13 cellular contexts compared by ENCODE assay signal in genomic region chr14:88791252-88791621, GRCh38. TPM values are rescaled to one million over a fixed set of nuclear protein-coding genes. Genes with fewer than 3 reads are reported as not detected.
A peak's percentile ranks its signal among the peaks of the same experiment; 100 is the strongest.
DNase-seq lines count a peak whose midpoint lies in the region; TF ChIP-seq lines count a peak whose summit lies in the region.
"Had no signal": no experiment of that assay in that cellular context is flagged by ENCODE, and none has a peak within 500 bp of the region (broad histone marks: within the 10 kb centered on the region; RNA-seq: fewer than 3 reads in every experiment).

No MANE protein-coding gene starts in this region.

- intact Hi-C loops in mammary epithelial cell (cut with micrococcal nuclease): loop anchor here (5.0 kb wide), 1 partner anchor 206 kb away; no protein-coding TSS in a partner anchor

- peak; percentile 12 for DNase-seq in NCI-H345 (lab: John Stamatoyannopoulos, UW)
- no peak for DNase-seq in NCI-H345 treated with DMSO at 0.1 percent for 48 hours (lab: John Stamatoyannopoulos, UW; ENCODE audit: unreplicated experiment)
- DNase-seq in mammary epithelial cell: no peak
- DNase-seq in neural crest cell (ENCODE audit: low read depth, low spot score): no peak
- no peak for DNase-seq in mesenchymal stem cell
- DNase-seq in NOMO-1 treated with dmso at 0.1 percent for 144 hours (lab: John Stamatoyannopoulos, UW; ENCODE audit: unreplicated experiment): no peak
- no peak for DNase-seq in GM19240 (ENCODE audit: insufficient read length, low spot score)
- DNase-seq: 8988T; effector CD8-positive, alpha-beta T cell; left ventricle myocardium inferior; RPMI8226 had no signal

- no peak overlapping the region for H3K4ac ChIP-seq in mesenchymal stem cell (ENCODE audit: low read depth in 1 of 2, low read length in 2 of 2)

- H3K27me3 ChIP-seq in HUES64 (ENCODE audit: insufficient read depth, low read length): peaks cover 71% of the 10 kb centered on the region
- H3K27me3 ChIP-seq in mammary epithelial cell (ENCODE audit: insufficient read depth, low read length): no peaks in the 10 kb centered on the region
- H3K27me3 ChIP-seq in mesenchymal stem cell (ENCODE audit: control insufficient read depth in 1 of 2, insufficient read depth in 1 of 2, low read length in 2 of 2): peaks cover 18 to 42% of the 10 kb centered on the region in 2 experiments

- H2AFZ ChIP-seq in mammary epithelial cell (ENCODE audit: low read depth, low read length) (no peak overlapping the region), mesenchymal stem cell (ENCODE audit: low read depth, low read length) (no peak overlapping the region)

- H2BK12ac ChIP-seq in mesenchymal stem cell (ENCODE audit: low read length in 2 of 2): no peak overlapping the region

- H3K27me3 Mint-ChIP-seq in neural crest cell (ENCODE audit: low read depth): peaks cover 71% of the 10 kb centered on the region

- H3K4me3 Mint-ChIP-seq in neural crest cell: peak overlapping the region; percentile 87

- no peaks in the 10 kb centered on the region for H3K36me3 Mint-ChIP-seq in neural crest cell (ENCODE audit: low read depth)

- no peak for TF ChIP-seq CTCF in mammary epithelial cell (conservative IDR thresholded peaks at IDR 0.05 in 1 of 2, IDR thresholded peaks at IDR 0.05 in 1 of 2; ENCODE audit: extremely low read depth in 1 of 2, insufficient read depth in 1 of 2, low read depth in 1 of 2, low read length in 2 of 2)
- TF ChIP-seq CTCF in neural crest cell (conservative IDR thresholded peaks at IDR 0.05): no peak

- H3K27ac ChIP-seq in HUES64 (ENCODE audit: low read depth, low read length) (no peak overlapping the region), mammary epithelial cell (ENCODE audit: insufficient read depth, low read depth, low read length) (no peak overlapping the region), mesenchymal stem cell (ENCODE audit: low read length, poor library complexity, severe bottlenecking) (no peak overlapping the region)
- H3K27ac ChIP-seq: left ventricle myocardium inferior had no signal

- in situ Hi-C loops in mammary epithelial cell (cut with MboI; ENCODE audit: low sequenced_read_pairs in 2 of 2): no loop called here

- H4K91ac ChIP-seq in mesenchymal stem cell (ENCODE audit: low read length): no peak overlapping the region

- no peak overlapping the region for H3K27ac Mint-ChIP-seq in neural crest cell (ENCODE audit: unreplicated experiment)

- H3K9me3 ChIP-seq in HUES64 (ENCODE audit: insufficient read depth, low read depth, low read length): no peaks in the 10 kb centered on the region
- H3K9me3 ChIP-seq in mammary epithelial cell (replicated peaks; ENCODE audit: insufficient read depth, low read length): no peaks in the 10 kb centered on the region
- H3K9me3 ChIP-seq in mesenchymal stem cell (ENCODE audit: control insufficient read depth, low read length): no peaks in the 10 kb centered on the region
- H3K9me3 ChIP-seq: left ventricle myocardium inferior had no signal

- no peaks in the 10 kb centered on the region for H3K4me1 ChIP-seq in HUES64 (ENCODE audit: insufficient read depth, low read length)
- H3K4me1 ChIP-seq in mammary epithelial cell (ENCODE audit: insufficient read depth, low read length): peaks cover 5% of the 10 kb centered on the region
- peaks cover 9% of the 10 kb centered on the region for H3K4me1 ChIP-seq in mesenchymal stem cell (ENCODE audit: control insufficient read depth, insufficient read depth, low read depth, low read length)

- no peak overlapping the region for H3K18ac ChIP-seq in mesenchymal stem cell (ENCODE audit: low read depth in 1 of 2, low read length in 2 of 2)

- H2BK120ac ChIP-seq in mesenchymal stem cell (ENCODE audit: low read depth, low read length): no peak overlapping the region

- H3K4me3 ChIP-seq in HUES64 (ENCODE audit: low read length) (peak overlapping the region; percentile 75; the same call in 1 of the 2 replicates), mammary epithelial cell (replicated peaks in 1 of 3; ENCODE audit: insufficient read depth in 1 of 3, low read depth in 2 of 3, low read length in 3 of 3) (peak overlapping the region in 1 of 3 experiments; percentile 80), mesenchymal stem cell (ENCODE audit: insufficient read depth in 1 of 2, low read depth in 1 of 2, low read length in 2 of 2) (no peak overlapping the region)

- BruUV-seq in mammary epithelial cell (replicated peaks; lab: Mats Ljungman, UMichigan): no TSS peak

- H3K9ac ChIP-seq in HUES64 (ENCODE audit: low read depth, low read length) (no peak overlapping the region), mammary epithelial cell (ENCODE audit: insufficient read depth, low read length) (no peak overlapping the region), mesenchymal stem cell (ENCODE audit: low read length) (no peak overlapping the region)

- H3K79me1 ChIP-seq in mesenchymal stem cell (replicated peaks; ENCODE audit: low read length, poor library complexity, severe bottlenecking): no peaks in the 10 kb centered on the region

- H3K4me2 ChIP-seq in mammary epithelial cell (ENCODE audit: insufficient read depth, low read depth, low read length) (peak overlapping the region; percentile 98), mesenchymal stem cell (ENCODE audit: low read length, poor library complexity, severe bottlenecking) (no peak overlapping the region)

- H3K9me3 Mint-ChIP-seq in neural crest cell: no peaks in the 10 kb centered on the region

- dilution Hi-C loops in mammary epithelial cell (cut with HindIII; ENCODE audit: low sequenced_read_pairs): no loop called here

- H3K79me2 ChIP-seq in mammary epithelial cell (ENCODE audit: insufficient read depth, low read length): no peaks in the 10 kb centered on the region

- H4K20me1 ChIP-seq in mammary epithelial cell (ENCODE audit: insufficient read depth, low read length): no peaks in the 10 kb centered on the region

- H3K4me1 Mint-ChIP-seq in neural crest cell: peaks cover 4% of the 10 kb centered on the region

- no peak overlapping the region for H2AK5ac ChIP-seq in mesenchymal stem cell (ENCODE audit: low read length, severe bottlenecking)

- CTCF ChIA-PET in mammary epithelial cell (lab: Charles Lee; ENCODE audit: low non-redundant PET): no interaction called here

- no peak overlapping the region for H3K23ac ChIP-seq in mesenchymal stem cell (ENCODE audit: low read length in 2 of 2)

- no peak overlapping the region for H2BK5ac ChIP-seq in mesenchymal stem cell (ENCODE audit: low read depth, low read length, poor library complexity, severe bottlenecking)

- no peak overlapping the region for H3K14ac ChIP-seq in mesenchymal stem cell (ENCODE audit: low read length in 2 of 2)

- no peak overlapping the region for H4K8ac ChIP-seq in mesenchymal stem cell (ENCODE audit: low read length)

- 93% methylated on average over 2 of the region's 3 CpGs for WGBS in HUES64
- 68% methylated on average over 3 of the region's 3 CpGs for WGBS in mammary epithelial cell (ENCODE audit: low coverage, missing lambda C conversion rate)
- 40% methylated on average over 1 of the region's 3 CpGs for WGBS in mesenchymal stem cell

- H2BK15ac ChIP-seq in mesenchymal stem cell (ENCODE audit: low read depth, poor library complexity, severe bottlenecking): no peak overlapping the region

- H3K36me3 ChIP-seq in HUES64 (ENCODE audit: insufficient read depth, low read length): no peaks in the 10 kb centered on the region
- no peaks in the 10 kb centered on the region for H3K36me3 ChIP-seq in mammary epithelial cell (ENCODE audit: insufficient read depth, low read length)
- no peaks in the 10 kb centered on the region for H3K36me3 ChIP-seq in mesenchymal stem cell (ENCODE audit: control insufficient read depth in 1 of 2, insufficient read depth in 2 of 2, low read depth in 1 of 2, low read length in 2 of 2)
- H3K36me3 ChIP-seq: left ventricle myocardium inferior had no signal

RNA-seq across cellular contexts. Expression of gene EML5, which starts 1.5 kb away (rescaled TPM):
- polyA plus RNA-seq in HUES64 (2013, experiment 1 of 2): 0.20 TPM
- polyA plus RNA-seq in HUES64 (2013, experiment 2 of 2): 0.32 TPM
- total RNA-seq in mammary epithelial cell (1 to 10 TPM in 1 of 2 donors, under 1 TPM in 1; 0.33 to 2.7 TPM), neural crest cell (1.3 TPM in 2 replicates)
- polyA plus RNA-seq in mammary epithelial cell: 0.69 TPM
- 1.2 TPM for polyA minus RNA-seq in mammary epithelial cell
- not detected for polyA plus RNA-seq in mesenchymal stem cell (2013, experiment 1 of 2)
- polyA plus RNA-seq in mesenchymal stem cell (2013, experiment 2 of 2): 0.04 TPM
- total RNA-seq: glomerular endothelial cell had no signal

RNA-seq across cellular contexts. Expression of gene TTC8, which starts 33.2 kb away (rescaled TPM):
- 10.4 TPM for polyA plus RNA-seq in HUES64 (2013, experiment 1 of 2)
- 12.3 TPM for polyA plus RNA-seq in HUES64 (2013, experiment 2 of 2)
- total RNA-seq in mammary epithelial cell (10 to 100 TPM; 29.9 to 37.0 TPM), neural crest cell (24.7 and 29.1 TPM in 2 replicates)
- 30.0 TPM for polyA plus RNA-seq in mammary epithelial cell
- polyA minus RNA-seq in mammary epithelial cell: 21.8 TPM
- polyA plus RNA-seq in mesenchymal stem cell (2013, experiment 1 of 2): 27.9 TPM
- polyA plus RNA-seq in mesenchymal stem cell (2013, experiment 2 of 2): 29.4 TPM
